In genomic region chr15:63048115-63048985, GRCh38 we compare ENCODE assay signal across 8 cellular contexts. TPM values are rescaled to one million over a fixed set of nuclear protein-coding genes. Genes with fewer than 3 reads are reported as not detected.
DNase-seq lines count a peak whose midpoint lies in the region; ATAC-seq, FAIRE-seq and TF ChIP-seq lines count a peak whose summit lies in the region.

No MANE protein-coding gene starts in this region.

- peak; percentile 87 for DNase-seq in AG08395 (ENCODE audit: low spot score)
- DNase-seq in NCI-H2227 (lab: John Stamatoyannopoulos, UW; ENCODE audit: unreplicated experiment): peak; percentile 90
- peak; percentile 74 to 88 (median 82) for DNase-seq in activated CD4-positive, CD25-positive, alpha-beta regulatory T cell (lab: John Stamatoyannopoulos, UW)
- DNase-seq in central memory CD4-positive, alpha-beta T cell: peak; percentile 77
- peak; percentile 98 for DNase-seq in kidney
- DNase-seq in stimulated activated CD4-positive, alpha-beta T cell treated with anti-CD3 and anti-CD28 coated beads, Interleukin-15, amount 100 ng/mL, for 1 hour (ENCODE audit: low read depth in 1 of 2, low spot score in 1 of 2): peak; percentile 65 to 77

- intact Hi-C loops in kidney (cut with DNase I): no loop called here

- peak overlapping the region; percentile 74 to 78 for H3K4me3 ChIP-seq in kidney (ENCODE audit: low read length in 2 of 2)

- H3K9ac ChIP-seq in kidney (ENCODE audit: low read length in 2 of 2): peak overlapping the region; percentile 87 to 89

- H3K36me3 ChIP-seq in kidney (ENCODE audit: control insufficient read depth in 1 of 2, insufficient read depth in 2 of 2, low read length in 2 of 2): no peaks in the 10 kb centered on the region

- H3K9me3 ChIP-seq in kidney (ENCODE audit: control insufficient read depth in 1 of 2, low read length in 2 of 2): no peaks in the 10 kb centered on the region

- TF ChIP-seq CTCF in kidney (IDR thresholded peaks at IDR 0.05; ENCODE audit: borderline replicate concordance, extremely low read depth, insufficient read depth): peak; percentile 90

- peak overlapping the region; percentile 86 to 92 for H3K27ac ChIP-seq in kidney (ENCODE audit: low read depth in 2 of 2, low read length in 2 of 2)

- H3K4me1 ChIP-seq in kidney (ENCODE audit: control insufficient read depth in 1 of 2, insufficient read depth in 1 of 2, low read depth in 1 of 2, low read length in 2 of 2): peaks cover 36 to 38% of the 10 kb centered on the region in 2 donors

- ATAC-seq in GM18873 (IDR thresholded peaks at IDR 0.05; ENCODE audit: low FRiP score, unreplicated experiment): peak; percentile 57
- peak; percentile 80 for ATAC-seq in HG03139 (IDR thresholded peaks at IDR 0.05; ENCODE audit: unreplicated experiment)

- no peak for FAIRE-seq in kidney (lab: Jason Lieb, UNC)

RNA-seq across cellular contexts. Expression of gene TPM1, which starts 5.8 kb away (rescaled TPM):
- total RNA-seq in kidney: 473 TPM
- 252 TPM for polyA plus RNA-seq in kidney (ENCODE audit: insufficient read depth, low read depth, low replicate concordance)

Comparison
In these comparisons a context has a peak if more than half of its experiments do, and no peak if none do; other contexts are left out.
1. Peak in every context shown above with its lines: DNase-seq, ATAC-seq, H3K4me3 ChIP-seq and H3K27ac ChIP-seq.